ENCODE assay signal across 11 cellular contexts in genomic region chr18:22391571-22392359, GRCh38. TPM values are rescaled to one million over a fixed set of nuclear protein-coding genes. Genes with fewer than 3 reads are reported as not detected.
DNase-seq lines count a peak whose midpoint lies in the region; ATAC-seq and TF ChIP-seq lines count a peak whose summit lies in the region.
"Had no signal": no experiment of that assay in that cellular context is flagged by ENCODE, and none has a peak within 500 bp of the region (broad histone marks: within the 10 kb centered on the region; RNA-seq: fewer than 3 reads in every experiment).

No MANE protein-coding gene starts in this region.

- H3K27me3 Mint-ChIP-seq in osteocyte (ENCODE audit: unreplicated experiment): no peaks in the 10 kb centered on the region
- H3K27me3 Mint-ChIP-seq: activated naive CD4-positive, alpha-beta T cell treated with anti-CD3 and anti-CD28 coated beads, Interleukin-2, amount 50 U/mL, for 24 hours had no signal

- H3K9ac ChIP-seq in mucosa of rectum (ENCODE audit: low read depth in 1 of 2, low read length in 2 of 2): no peak overlapping the region
- H3K9ac ChIP-seq: KMS-11 had no signal

- peaks cover 11% of the 10 kb centered on the region for H3K4me1 Mint-ChIP-seq in osteocyte (ENCODE audit: unreplicated experiment)
- H3K4me1 Mint-ChIP-seq: activated naive CD4-positive, alpha-beta T cell treated with anti-CD3 and anti-CD28 coated beads, Interleukin-2, amount 50 U/mL, for 24 hours; neural crest cell had no signal

- no peaks in the 10 kb centered on the region for H3K36me3 Mint-ChIP-seq in osteocyte (ENCODE audit: unreplicated experiment)
- H3K36me3 Mint-ChIP-seq: activated naive CD4-positive, alpha-beta T cell treated with anti-CD3 and anti-CD28 coated beads, Interleukin-2, amount 50 U/mL, for 24 hours had no signal

- peak overlapping the region; percentile 53 to 57 for H3K27ac ChIP-seq in mucosa of rectum (ENCODE audit: low read depth in 2 of 2, low read length in 2 of 2)
- H3K27ac ChIP-seq: KMS-11 had no signal

- ATAC-seq in HG03108 (IDR thresholded peaks at IDR 0.05; ENCODE audit: unreplicated experiment) (no peak), HG03025 (IDR thresholded peaks at IDR 0.05; ENCODE audit: low FRiP score, unreplicated experiment) (no peak)

- DNase-seq in AG08395 (ENCODE audit: low spot score) (peak; percentile 67), HK-2 (ENCODE audit: unreplicated experiment) (peak; percentile 65), amniotic epithelial cell (ENCODE audit: low read depth) (peak; percentile 95), osteocyte (ENCODE audit: extremely low spot score, unreplicated experiment) (no peak)
- no peak for DNase-seq in activated effector memory CD4-positive, alpha-beta T cell treated with Interleukin-2 at 50 U/mL for 16 hours

- peak overlapping the region in 1 of 2 donors; percentile 35 for H3K4me3 ChIP-seq in mucosa of rectum (ENCODE audit: low read length in 2 of 2)

- H3K4me3 Mint-ChIP-seq in osteocyte (ENCODE audit: unreplicated experiment): no peak overlapping the region
- H3K4me3 Mint-ChIP-seq: activated naive CD4-positive, alpha-beta T cell treated with anti-CD3 and anti-CD28 coated beads, Interleukin-2, amount 50 U/mL, for 24 hours; neural crest cell had no signal

- peaks cover 4 to 6% of the 10 kb centered on the region in 2 donors for H3K4me1 ChIP-seq in mucosa of rectum (ENCODE audit: control insufficient read depth in 2 of 2, insufficient read depth in 2 of 2, low read length in 2 of 2)

- no peaks in the 10 kb centered on the region for H3K9me3 Mint-ChIP-seq in osteocyte (ENCODE audit: unreplicated experiment)

- no peaks in the 10 kb centered on the region for H3K9me3 ChIP-seq in mucosa of rectum (ENCODE audit: control insufficient read depth in 2 of 2, low read length in 2 of 2)

- H3K36me3 ChIP-seq in mucosa of rectum (ENCODE audit: control insufficient read depth in 2 of 2, insufficient read depth in 2 of 2, low read length in 2 of 2): no peaks in the 10 kb centered on the region

- no peak overlapping the region for H3K27ac Mint-ChIP-seq in osteocyte (ENCODE audit: unreplicated experiment)
- H3K27ac Mint-ChIP-seq: activated naive CD4-positive, alpha-beta T cell treated with anti-CD3 and anti-CD28 coated beads, Interleukin-2, amount 50 U/mL, for 24 hours had no signal

- TF ChIP-seq CTCF in osteocyte (IDR thresholded peaks at IDR 0.05): no peak

- H3K27me3 ChIP-seq in mucosa of rectum (ENCODE audit: control insufficient read depth in 2 of 2, insufficient read depth in 2 of 2, low read length in 2 of 2): no peaks in the 10 kb centered on the region

RNA-seq across cellular contexts. Expression of gene CTAGE1, which starts 25.9 kb away (rescaled TPM):
- not detected in 2 replicates for total RNA-seq in osteocyte
- total RNA-seq: neural crest cell had no signal

Comparison
In these comparisons a context has a peak if more than half of its experiments do, and no peak if none do; other contexts are left out.
1. DNase-seq: peak in AG08395 (single experiment), HK-2 (single experiment) and amniotic epithelial cell (single experiment); none in activated effector memory CD4-positive, alpha-beta T cell treated with Interleukin-2 at 50 U/mL for 16 hours (single experiment) and osteocyte (single experiment).